ENCODE assay signal across 17 cellular contexts in the genomic region with DNA sequence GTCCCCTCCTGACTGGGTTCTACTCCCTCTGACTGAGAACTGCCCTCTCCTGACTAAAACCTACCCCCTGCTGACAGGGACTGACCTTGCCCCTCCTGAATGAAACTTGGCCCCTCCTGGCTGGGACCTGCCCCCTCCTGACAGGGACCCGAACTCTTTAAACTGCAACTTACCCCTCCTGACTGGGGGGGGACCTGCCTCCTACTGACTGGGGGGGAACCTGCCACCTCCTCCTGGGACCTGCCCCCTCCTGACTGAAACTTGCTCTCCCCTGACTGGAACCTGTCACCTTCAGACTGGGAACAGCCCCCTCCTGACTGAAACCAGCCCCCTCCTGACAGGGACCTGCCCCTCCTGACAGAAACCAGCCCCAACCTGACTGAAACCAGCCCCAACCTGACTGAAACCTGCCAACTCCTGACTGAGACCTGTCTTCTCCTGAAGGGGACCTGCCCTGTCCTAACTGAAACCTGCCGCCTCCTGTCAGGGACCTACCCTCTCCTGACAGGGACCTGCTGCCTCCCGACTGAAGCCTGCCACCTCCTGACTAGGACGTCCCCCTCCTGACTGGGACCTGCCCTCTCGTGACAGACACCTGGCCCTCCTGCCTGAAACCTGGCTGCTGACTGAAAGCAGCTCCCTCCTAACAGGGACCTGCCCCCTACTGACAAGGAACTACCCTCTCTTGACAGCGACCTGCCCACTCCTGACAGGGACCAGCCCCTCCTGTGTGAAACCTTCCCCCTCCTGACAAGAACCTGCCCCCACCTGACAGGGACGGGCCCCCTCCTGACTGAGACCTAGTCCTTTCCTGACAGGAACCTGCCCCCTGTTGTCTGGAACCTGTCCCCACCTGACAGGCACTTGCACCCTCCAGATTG.
A peak's percentile ranks its signal among the peaks of the same experiment; 100 is the strongest.
DNase-seq lines count a peak whose midpoint lies in the region; ATAC-seq, FAIRE-seq and TF ChIP-seq lines count a peak whose summit lies in the region.
"Had no signal": no experiment of that assay in that cellular context is flagged by ENCODE, and none has a peak within 500 bp of the region (broad histone marks: within the 10 kb centered on the region; RNA-seq: fewer than 3 reads in every experiment).

No MANE protein-coding gene starts in this region.

- no peak overlapping the region for H4K12ac ChIP-seq in trophoblast cell (ENCODE audit: low read depth, low read length)

- no peak overlapping the region for H3K4me3 ChIP-seq in trophoblast cell (ENCODE audit: low read depth, low read length)
- H3K4me3 ChIP-seq: lung, SJSA1 had no signal

- H3K36me3 Mint-ChIP-seq in endothelial cell (ENCODE audit: low read depth, unreplicated experiment): peaks cover 36% of the 10 kb centered on the region

- peaks cover 23% of the 10 kb centered on the region for H3K27me3 Mint-ChIP-seq in endothelial cell (ENCODE audit: unreplicated experiment)
- H3K27me3 Mint-ChIP-seq: stimulated activated naive CD8-positive, alpha-beta T cell treated with anti-CD3 and anti-CD28 coated beads, Interleukin-15, Interleukin-2, amounts not matched to agents 100 ng/mL and 50 ng/mL, for 24 hours had no signal

- no peak overlapping the region for H3K14ac ChIP-seq in trophoblast cell (ENCODE audit: low read length)

- H2BK120ac ChIP-seq in trophoblast cell (ENCODE audit: insufficient read depth, low read length, poor library complexity): no peak overlapping the region

- no peak for DNase-seq in HTR-8/SVneo (ENCODE audit: insufficient read length, low spot score)
- DNase-seq in endothelial cell (ENCODE audit: low spot score): no peak
- no peak for DNase-seq in trophoblast cell
- DNase-seq in activated CD4-positive, alpha-beta T cell treated with anti-CD3 and anti-CD28 coated beads, Interleukin-2, amount 50 U/mL, for 4 hours: no peak
- DNase-seq in Ammon's horn (ENCODE audit: low spot score): no peak
- DNase-seq: anterior cingulate cortex, C1 segment of cervical spinal cord, GF-D8, NCI-H1092, NCI-H524 treated with DMSO at 0.1 percent for 48 hours had no signal

- H3K18ac ChIP-seq in trophoblast cell (ENCODE audit: low read length): peak overlapping the region; percentile 2

- H3K4me1 ChIP-seq in trophoblast cell (ENCODE audit: control insufficient read depth in 1 of 2, insufficient read depth in 2 of 2, low read length in 2 of 2): peaks cover 15 to 18% of the 10 kb centered on the region in 2 experiments

- no peaks in the 10 kb centered on the region for H3K79me2 ChIP-seq in trophoblast cell (ENCODE audit: control insufficient read depth, insufficient read depth, low read length, poor library complexity)

- H3K27me3 ChIP-seq in trophoblast cell (ENCODE audit: insufficient read depth, low read length): no peaks in the 10 kb centered on the region
- H3K27me3 ChIP-seq: SJSA1 had no signal

- no peak overlapping the region for H2BK12ac ChIP-seq in trophoblast cell (ENCODE audit: low read length)

- TF ChIP-seq CTCF in endothelial cell (IDR thresholded peaks at IDR 0.05; ENCODE audit: unreplicated experiment): no peak

- H3K79me1 ChIP-seq in trophoblast cell (ENCODE audit: low read length): no peaks in the 10 kb centered on the region

- H3K27ac ChIP-seq in trophoblast cell (ENCODE audit: low read depth, low read length): no peak overlapping the region
- H3K27ac ChIP-seq: SJSA1, VCaP had no signal

- H3K4ac ChIP-seq in trophoblast cell (ENCODE audit: low read depth, low read length): no peak overlapping the region

- FAIRE-seq in HTR-8/SVneo (lab: Jason Lieb, UNC): peak; percentile 63

- no peak overlapping the region for H3K23ac ChIP-seq in trophoblast cell (ENCODE audit: low read length)

- WGBS in trophoblast cell (ENCODE audit: extremely low coverage, insufficient coverage, insufficient read length): no CpG with 5 or more reads among the region's 7 CpGs

- no peaks in the 10 kb centered on the region for H3K9me3 Mint-ChIP-seq in endothelial cell (ENCODE audit: unreplicated experiment)
- H3K9me3 Mint-ChIP-seq: stimulated activated naive CD8-positive, alpha-beta T cell treated with anti-CD3 and anti-CD28 coated beads, Interleukin-15, Interleukin-2, amounts not matched to agents 100 ng/mL and 50 ng/mL, for 24 hours had no signal

- H2AFZ ChIP-seq in trophoblast cell (ENCODE audit: insufficient read depth, low read length, poor library complexity): no peak overlapping the region

- H3K4me3 Mint-ChIP-seq in endothelial cell (ENCODE audit: unreplicated experiment): no peak overlapping the region
- H3K4me3 Mint-ChIP-seq: stimulated activated naive CD8-positive, alpha-beta T cell treated with anti-CD3 and anti-CD28 coated beads, Interleukin-15, Interleukin-2, amounts not matched to agents 100 ng/mL and 50 ng/mL, for 24 hours had no signal

- peak overlapping the region; percentile 15 for H4K91ac ChIP-seq in trophoblast cell (ENCODE audit: low read depth, low read length)

- peaks cover 42 to 51% of the 10 kb centered on the region in 2 experiments for H3K36me3 ChIP-seq in trophoblast cell (ENCODE audit: control insufficient read depth in 1 of 2, insufficient read depth in 2 of 2, low read length in 2 of 2)

- H3K9ac ChIP-seq in trophoblast cell (ENCODE audit: low read length): no peak overlapping the region

- H3K27ac Mint-ChIP-seq in endothelial cell (ENCODE audit: unreplicated experiment): peak overlapping the region; percentile 57
- H3K27ac Mint-ChIP-seq: stimulated activated naive CD8-positive, alpha-beta T cell treated with anti-CD3 and anti-CD28 coated beads, Interleukin-15, Interleukin-2, amounts not matched to agents 100 ng/mL and 50 ng/mL, for 24 hours had no signal

- H2BK5ac ChIP-seq in trophoblast cell (ENCODE audit: low read depth, low read length, poor library complexity): no peak overlapping the region

- peak overlapping the region; percentile 6 for H4K8ac ChIP-seq in trophoblast cell (ENCODE audit: low read depth, low read length)

- H3K4me2 ChIP-seq in trophoblast cell (ENCODE audit: low read length): no peak overlapping the region

- no peak overlapping the region for H2AK5ac ChIP-seq in trophoblast cell (ENCODE audit: low read length)

- peaks cover 40% of the 10 kb centered on the region for H3K4me1 Mint-ChIP-seq in endothelial cell (ENCODE audit: unreplicated experiment)

- H3K9me3 ChIP-seq in trophoblast cell (ENCODE audit: insufficient read depth, low read depth, low read length): no peaks in the 10 kb centered on the region
- H3K9me3 ChIP-seq: SJSA1 had no signal

- ATAC-seq in GM18909 (IDR thresholded peaks at IDR 0.05; ENCODE audit: poor library complexity, unreplicated experiment) (peak; percentile 54), GM21723 (IDR thresholded peaks at IDR 0.05; ENCODE audit: unreplicated experiment) (no peak), HG02571 (IDR thresholded peaks at IDR 0.05; ENCODE audit: unreplicated experiment) (no peak)
